Comparison of ENCODE assay signal across 8 cellular contexts in genomic region chr20:50729925-50730764, GRCh38. TPM values are rescaled to one million over a fixed set of nuclear protein-coding genes. Genes with fewer than 3 reads are reported as not detected.
DNase-seq lines count a peak whose midpoint lies in the region; ATAC-seq and TF ChIP-seq lines count a peak whose summit lies in the region.

No MANE protein-coding gene starts in this region.

- intact Hi-C loops in psoas muscle (cut with DNase I): no loop called here

- H3K9me3 ChIP-seq in psoas muscle: no peaks in the 10 kb centered on the region

- no peak for ATAC-seq in activated CD8-positive, alpha-beta memory T cell treated with anti-CD3 and anti-CD28 coated beads, Interleukin-2, amount 10 ng/mL, durations not matched to agents 7 days and 5 days
- ATAC-seq in WTC11 (peak; percentile 1), psoas muscle (peak in 2 of 4 donors; percentile 0 to 2), GM21723 (IDR thresholded peaks at IDR 0.05; ENCODE audit: unreplicated experiment) (no peak), HG03439 (IDR thresholded peaks at IDR 0.05; ENCODE audit: unreplicated experiment) (no peak)

- H3K4me1 Mint-ChIP-seq in activated CD8-positive, alpha-beta memory T cell treated with anti-CD3 and anti-CD28 coated beads, Interleukin-2, amount 10 ng/mL, durations not matched to agents 7 days and 5 days: peaks cover 26% of the 10 kb centered on the region
- H3K4me1 Mint-ChIP-seq in WTC11 (peaks cover 32% of the 10 kb centered on the region), glutamatergic neuron (ENCODE audit: low read depth, unreplicated experiment) (peaks cover 8% of the 10 kb centered on the region)

- H3K9me3 Mint-ChIP-seq in activated CD8-positive, alpha-beta memory T cell treated with anti-CD3 and anti-CD28 coated beads, Interleukin-2, amount 10 ng/mL, durations not matched to agents 7 days and 5 days (ENCODE audit: low read depth): no peaks in the 10 kb centered on the region
- H3K9me3 Mint-ChIP-seq in WTC11 (no peaks in the 10 kb centered on the region), glutamatergic neuron (ENCODE audit: unreplicated experiment) (peaks cover 6% of the 10 kb centered on the region)

- H3K27me3 Mint-ChIP-seq in activated CD8-positive, alpha-beta memory T cell treated with anti-CD3 and anti-CD28 coated beads, Interleukin-2, amount 10 ng/mL, durations not matched to agents 7 days and 5 days: no peaks in the 10 kb centered on the region
- H3K27me3 Mint-ChIP-seq in WTC11 (ENCODE audit: low read depth) (no peaks in the 10 kb centered on the region), glutamatergic neuron (ENCODE audit: unreplicated experiment) (peaks cover 6% of the 10 kb centered on the region)

- peaks cover 6% of the 10 kb centered on the region for H3K36me3 Mint-ChIP-seq in activated CD8-positive, alpha-beta memory T cell treated with anti-CD3 and anti-CD28 coated beads, Interleukin-2, amount 10 ng/mL, durations not matched to agents 7 days and 5 days
- H3K36me3 Mint-ChIP-seq in WTC11 (peaks cover 9% of the 10 kb centered on the region; the same call in 1 of the 2 replicates), glutamatergic neuron (ENCODE audit: unreplicated experiment) (no peaks in the 10 kb centered on the region)

- CTCF ChIA-PET in activated CD8-positive, alpha-beta memory T cell treated with anti-CD3 and anti-CD28 coated beads, Interleukin-2, amount 10 ng/mL, durations not matched to agents 7 days and 5 days (lab: Charles Lee): interaction anchor here (1.5 kb wide), 1 partner anchor 19 kb away, joined by 7 read pairs; no protein-coding TSS in a partner anchor
- CTCF ChIA-PET in WTC11 (lab: Charles Lee): interaction anchor here (0.7 to 4.9 kb wide), 12 partner anchors 12 to 201 kb away, joined by 3 to 39 read pairs (median 8); partner anchors contain the start of genes ADNP, BCAS4 and RIPOR3

- H3K27me3 ChIP-seq in psoas muscle (ENCODE audit: insufficient read depth in 3 of 3, low read length in 2 of 3): no peaks in the 10 kb centered on the region

- WGBS in psoas muscle, 3 donors: 35 to 38% (median 36%) methylated on average over 21 of the region's 21 CpGs

- H3K4me3 ChIP-seq in psoas muscle: peak overlapping the region; percentile 91

- peak overlapping the region; percentile 75 for H3K27ac Mint-ChIP-seq in activated CD8-positive, alpha-beta memory T cell treated with anti-CD3 and anti-CD28 coated beads, Interleukin-2, amount 10 ng/mL, durations not matched to agents 7 days and 5 days
- H3K27ac Mint-ChIP-seq in WTC11 (peak overlapping the region; percentile 95), glutamatergic neuron (ENCODE audit: unreplicated experiment) (peak overlapping the region; percentile 28)

- DNase-seq in activated CD8-positive, alpha-beta memory T cell treated with anti-CD3 and anti-CD28 coated beads, Interleukin-2, amount 10 ng/mL, durations not matched to agents 7 days and 5 days: no peak
- DNase-seq in activated CD8-positive, alpha-beta memory T cell treated with anti-CD3 and anti-CD28 coated beads, Interleukin-2, amount 50 U/mL, for 4 hours: no peak
- no peak for DNase-seq in WTC11 (ENCODE audit: low spot score)
- no peak for DNase-seq in glutamatergic neuron
- DNase-seq in psoas muscle: no peak
- DNase-seq in DMS114 treated with DMSO at 0.1 percent for 48 hours (lab: John Stamatoyannopoulos, UW; ENCODE audit: unreplicated experiment): no peak

- TF ChIP-seq CTCF in WTC11 (IDR thresholded peaks at IDR 0.05) (no peak), glutamatergic neuron (IDR thresholded peaks at IDR 0.05; ENCODE audit: partially characterized antibody, unreplicated experiment) (no peak), psoas muscle (IDR thresholded peaks at IDR 0.05) (no peak)

- peak overlapping the region; percentile 69 for H3K27ac ChIP-seq in psoas muscle

- no peaks in the 10 kb centered on the region for H3K36me3 ChIP-seq in psoas muscle (ENCODE audit: insufficient read depth in 1 of 2, low read depth in 1 of 2)

- POLR2A ChIA-PET in WTC11 (lab: Charles Lee): interaction anchor here (0.9 to 1.7 kb wide), 3 partner anchors 12 to 202 kb away, joined by 3 to 4 read pairs (median 3); partner anchors contain the start of gene ADNP

- peak overlapping the region; percentile 84 for H3K4me3 Mint-ChIP-seq in activated CD8-positive, alpha-beta memory T cell treated with anti-CD3 and anti-CD28 coated beads, Interleukin-2, amount 10 ng/mL, durations not matched to agents 7 days and 5 days
- H3K4me3 Mint-ChIP-seq in WTC11 (peak overlapping the region; percentile 79), glutamatergic neuron (ENCODE audit: unreplicated experiment) (peak overlapping the region; percentile 91)

- peaks cover 15% of the 10 kb centered on the region for H3K4me1 ChIP-seq in psoas muscle

TF ChIP-seq in WTC11, 78 proteins besides CTCF, POLR2A, EP300 and RAD21 (continues in another document):
- TF ChIP-seq STAT6 (CRISPR knock-in tag; conservative IDR thresholded peaks at IDR 0.05; ENCODE audit: low read depth) (no peak), PRDM15 (CRISPR knock-in tag; IDR thresholded peaks at IDR 0.05) (no peak), ZNF263 (CRISPR knock-in tag; IDR thresholded peaks at IDR 0.05; ENCODE audit: low read depth) (no peak)

RNA-seq across cellular contexts. Expression of gene PARD6B, which starts 1.2 kb away (rescaled TPM):
- 1 to 10 TPM; 4.2 to 4.6 TPM for total RNA-seq in activated CD8-positive, alpha-beta memory T cell treated with anti-CD3 and anti-CD28 coated beads, Interleukin-2, amount 10 ng/mL, durations not matched to agents 7 days and 5 days
- 29.6 to 38.0 TPM (median 37.5 TPM) in 3 replicates for total RNA-seq in WTC11 (2021)
- 4.0 TPM for total RNA-seq in glutamatergic neuron (ENCODE audit: unreplicated experiment)
- 1 to 10 TPM in 3 of 4 donors, under 1 TPM in 1; 0.64 to 5.0 (median 1.8) TPM for total RNA-seq in psoas muscle
- polyA plus RNA-seq in psoas muscle: under 1 TPM; 0.27 to 0.97 (median 0.44) TPM

RNA-seq across cellular contexts. Expression of gene RIPOR3, which starts 38.8 kb away (rescaled TPM):
- not detected for total RNA-seq in activated CD8-positive, alpha-beta memory T cell treated with anti-CD3 and anti-CD28 coated beads, Interleukin-2, amount 10 ng/mL, durations not matched to agents 7 days and 5 days
- total RNA-seq in WTC11 (2021) (5.4 to 6.5 TPM (median 6.0 TPM) in 3 replicates), glutamatergic neuron (ENCODE audit: unreplicated experiment) (not detected), psoas muscle (1 to 10 TPM; 3.1 to 5.2 (median 4.5) TPM)
- 1 to 10 TPM; 5.4 to 5.7 (median 5.6) TPM for polyA plus RNA-seq in psoas muscle

Comparison
In these comparisons a context has a peak if more than half of its experiments do, and no peak if none do; other contexts are left out.
1. H3K27ac Mint-ChIP-seq: peak in every context shown above with its lines; median percentile 95 in WTC11; 75 in activated CD8-positive, alpha-beta memory T cell treated with anti-CD3 and anti-CD28 coated beads, Interleukin-2, amount 10 ng/mL, durations not matched to agents 7 days and 5 days; 28 in glutamatergic neuron.